Comparison of ENCODE assay signal across 23 cellular contexts in genomic region chr11:91078221-91078620, GRCh38.
A peak's percentile ranks its signal among the peaks of the same experiment; 100 is the strongest.
DNase-seq lines count a peak whose midpoint lies in the region; ATAC-seq and TF ChIP-seq lines count a peak whose summit lies in the region.
"Had no signal": no experiment of that assay in that cellular context is flagged by ENCODE, and none has a peak within 500 bp of the region (broad histone marks: within the 10 kb centered on the region; RNA-seq: fewer than 3 reads in every experiment).

No MANE protein-coding gene starts in this region.

- ATAC-seq in PC-3 (no peak), GM19395 (IDR thresholded peaks at IDR 0.05; ENCODE audit: unreplicated experiment) (no peak)
- ATAC-seq: K562 had no signal

- H3K9me3 Mint-ChIP-seq in progenitor cell of endocrine pancreas (ENCODE audit: low read depth), result no peaks in the 10 kb centered on the region

- H3K27me3 ChIP-seq in PC-3 (ENCODE audit: low read length) (no peaks in the 10 kb centered on the region), prostate gland (replicated peaks; ENCODE audit: insufficient read depth) (no peaks in the 10 kb centered on the region)

- H3K27ac Mint-ChIP-seq in progenitor cell of endocrine pancreas, result no peak overlapping the region
- H3K27ac Mint-ChIP-seq: B cell; CD4-positive, alpha-beta memory T cell; HFFc6 had no signal

- no peaks in the 10 kb centered on the region for H3K9me3 ChIP-seq in PC-3 (ENCODE audit: low read length)
- H3K9me3 ChIP-seq in prostate gland, result no peaks in the 10 kb centered on the region
- H3K9me3 ChIP-seq: SK-N-SH had no signal

- 83% methylated on average over 5 of the region's 5 CpGs for WGBS in prostate gland

- CTCF ChIA-PET in PC-3 (lab: Charles Lee), result no interaction called here

- peak; percentile 17 for DNase-seq in SKM-1 treated with dmso at 0.1 percent for 144 hours (lab: John Stamatoyannopoulos, UW; ENCODE audit: unreplicated experiment)
- no peak for DNase-seq in SKM-1 (lab: John Stamatoyannopoulos, UW; ENCODE audit: unreplicated experiment)
- DNase-seq in NB4 (ENCODE audit: low read depth), result peak; percentile 12
- DNase-seq in PC-3, result peak; percentile 34
- DNase-seq in prostate gland (ENCODE audit: low spot score), result no peak
- no peak for DNase-seq in NCI-H345 (lab: John Stamatoyannopoulos, UW)
- DNase-seq in progenitor cell of endocrine pancreas (ENCODE audit: low spot score, unreplicated experiment), result no peak
- DNase-seq: 8988T; CD4-positive, alpha-beta memory T cell; DMS53; H7; HFFc6; NCI-H1105 treated with DMSO at 0.1 percent for 48 hours; NCI-H1694; NCI-H2081 treated with DMSO at 0.1 percent for 48 hours; NCI-H510A; NCI-H748 treated with DMSO at 0.1 percent for 48 hours; NK-92 treated with Interleukin-12 subunit alpha and Interleukin-12 subunit beta, amount 100 ng/mL, for 24 hours; Right ventricle myocardium superior; SK-N-SH had no signal

- BruUV-seq in PC-3 (replicated peaks; lab: Mats Ljungman, UMichigan), result no TSS peak

- TF ChIP-seq POLR2A in NB4 (IDR thresholded peaks at IDR 0.05; ENCODE audit: extremely low read depth, insufficient read length) (no peak), prostate gland (IDR thresholded peaks at IDR 0.05) (no peak)

- POLR2A ChIA-PET in PC-3 (lab: Charles Lee; ENCODE audit: unreplicated experiment), result no interaction called here

- H3K9me2 ChIP-seq in PC-3 (replicated peaks; ENCODE audit: low read length), result no peaks in the 10 kb centered on the region
- H3K9me2 ChIP-seq: SK-N-SH had no signal

- H2AFZ ChIP-seq in PC-3 (ENCODE audit: low read length), result no peak overlapping the region

- no peaks in the 10 kb centered on the region for H3K79me2 ChIP-seq in PC-3 (ENCODE audit: low read length)

- H3K36me3 Mint-ChIP-seq in progenitor cell of endocrine pancreas (ENCODE audit: insufficient read depth), result no peaks in the 10 kb centered on the region
- H3K36me3 Mint-ChIP-seq: CD4-positive, alpha-beta memory T cell had no signal

- H3K4me1 ChIP-seq in PC-3 (ENCODE audit: insufficient read depth, low read length) (peaks cover 9% of the 10 kb centered on the region), prostate gland (replicated peaks) (no peaks in the 10 kb centered on the region)

- H3K4me1 Mint-ChIP-seq in progenitor cell of endocrine pancreas (ENCODE audit: low read depth), result no peaks in the 10 kb centered on the region
- H3K4me1 Mint-ChIP-seq: B cell; CD4-positive, alpha-beta memory T cell had no signal

- no peak overlapping the region for H3K4me3 Mint-ChIP-seq in progenitor cell of endocrine pancreas (ENCODE audit: low read depth)
- H3K4me3 Mint-ChIP-seq: B cell; CD4-positive, alpha-beta memory T cell; HFFc6 had no signal

- no peaks in the 10 kb centered on the region for H3F3A ChIP-seq in PC-3 (ENCODE audit: low read length, unreplicated experiment)

- H3K36me3 ChIP-seq in PC-3 (ENCODE audit: low read depth, low read length), result no peaks in the 10 kb centered on the region
- no peaks in the 10 kb centered on the region for H3K36me3 ChIP-seq in prostate gland

- H3K27ac ChIP-seq in PC-3 (ENCODE audit: low read length) (no peak overlapping the region), prostate gland (no peak overlapping the region)

- peak overlapping the region; percentile 4; the same call in 1 of the 2 replicates for H3K4me2 ChIP-seq in PC-3 (ENCODE audit: low read length)
- H3K4me2 ChIP-seq: SK-N-SH had no signal

- TF ChIP-seq CTCF in NB4 (IDR thresholded peaks at IDR 0.05; ENCODE audit: low read depth, low read length) (no peak), PC-3 (conservative IDR thresholded peaks at IDR 0.05; ENCODE audit: low read depth, low read length) (no peak), prostate gland (IDR thresholded peaks at IDR 0.05) (no peak), progenitor cell of endocrine pancreas (IDR thresholded peaks at IDR 0.05; ENCODE audit: unreplicated experiment) (no peak)

- no peak overlapping the region for H3K9ac ChIP-seq in PC-3 (ENCODE audit: low read length)
- H3K9ac ChIP-seq: SK-N-SH had no signal

- no peaks in the 10 kb centered on the region for H4K20me1 ChIP-seq in PC-3 (ENCODE audit: low read length)

- no peaks in the 10 kb centered on the region for H3K27me3 Mint-ChIP-seq in progenitor cell of endocrine pancreas
- H3K27me3 Mint-ChIP-seq: B cell; CD4-positive, alpha-beta memory T cell had no signal

- intact Hi-C loops in PC-3 (cut with micrococcal nuclease), result no loop called here
- intact Hi-C loops in prostate gland (cut with DNase I), result no loop called here

- H3K4me3 ChIP-seq in NB4 (ENCODE audit: low read depth, low read length) (no peak overlapping the region), PC-3 (ENCODE audit: low read length) (no peak overlapping the region), prostate gland (no peak overlapping the region)
- H3K4me3 ChIP-seq: K562 had no signal

Comparison
In these comparisons a context has a peak if more than half of its experiments do, and no peak if none do; other contexts are left out.
1. DNase-seq: peak in SKM-1 treated with dmso at 0.1 percent for 144 hours (single experiment), NB4 (single experiment) and PC-3 (single experiment); none in SKM-1 (single experiment), prostate gland (single experiment), NCI-H345 (single experiment) and progenitor cell of endocrine pancreas (single experiment).